11 cellular contexts compared by ENCODE assay signal in the genomic region with DNA sequence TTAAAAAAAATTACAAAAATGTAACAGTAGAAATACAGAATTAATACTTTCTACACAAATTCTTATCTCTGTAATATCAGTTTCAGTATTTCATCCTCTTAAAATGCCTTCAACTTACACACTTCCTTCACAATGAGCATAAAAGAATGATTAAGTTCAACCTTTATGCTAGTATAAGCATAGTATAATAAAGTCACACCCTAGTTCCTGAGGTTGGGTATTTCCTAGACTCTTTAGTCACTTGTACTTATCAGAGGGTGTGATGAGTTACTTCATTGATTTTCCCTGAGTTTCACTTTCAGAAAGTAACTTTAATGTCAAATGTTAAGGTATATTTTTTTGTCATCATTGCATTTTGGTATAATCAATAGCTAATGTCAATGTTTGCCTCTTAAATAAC.
A peak's percentile ranks its signal among the peaks of the same experiment; 100 is the strongest.
DNase-seq lines count a peak whose midpoint lies in the region; ATAC-seq and TF ChIP-seq lines count a peak whose summit lies in the region.
"Had no signal": no experiment of that assay in that cellular context is flagged by ENCODE, and none has a peak within 500 bp of the region (broad histone marks: within the 10 kb centered on the region; RNA-seq: fewer than 3 reads in every experiment).

No MANE protein-coding gene starts in this region.

- no peaks in the 10 kb centered on the region for H3K27me3 ChIP-seq in Loucy (ENCODE audit: insufficient read depth, low read length, poor library complexity, severe bottlenecking)
- no peaks in the 10 kb centered on the region for H3K27me3 ChIP-seq in right lobe of liver
- H3K27me3 ChIP-seq in osteoblast (ENCODE audit: insufficient read depth, low read length) = no peaks in the 10 kb centered on the region

- TF ChIP-seq CTCF in HEK293 (tag by site-specific recombination; IDR thresholded peaks at IDR 0.05) = no peak
- TF ChIP-seq CTCF in Loucy (conservative IDR thresholded peaks at IDR 0.05; ENCODE audit: low read length) = no peak
- no peak for TF ChIP-seq CTCF in right lobe of liver (IDR thresholded peaks at IDR 0.05)
- no peak for TF ChIP-seq CTCF in osteoblast (IDR thresholded peaks at IDR 0.05; ENCODE audit: extremely low read depth, low read depth, low read length)
- no peak for TF ChIP-seq CTCF in lower leg skin (IDR thresholded peaks at IDR 0.05)

- no peaks in the 10 kb centered on the region; the same call in 1 of the 2 replicates for H3F3A ChIP-seq in Loucy (ENCODE audit: low read depth)

- H3K79me2 ChIP-seq in Loucy (ENCODE audit: insufficient read depth, low read length) (no peaks in the 10 kb centered on the region), osteoblast (ENCODE audit: insufficient read depth, low read length) (no peaks in the 10 kb centered on the region)

- H3K27ac ChIP-seq in HEK293 (ENCODE audit: extremely low read depth, low read depth, low read length) (no peak overlapping the region), right lobe of liver (no peak overlapping the region), osteoblast (ENCODE audit: low read depth, low read length) (no peak overlapping the region)

- peaks cover 0 to 9% (median 0%) of the 10 kb centered on the region in 3 donors for H3K27me3 Mint-ChIP-seq in naive B cell

- no peaks in the 10 kb centered on the region for H3K36me3 ChIP-seq in HEK293 (ENCODE audit: control insufficient read depth in 2 of 2, insufficient read depth in 1 of 2, low read length in 2 of 2)
- H3K36me3 ChIP-seq in Loucy (ENCODE audit: insufficient read depth, low read length) = no peaks in the 10 kb centered on the region
- no peaks in the 10 kb centered on the region for H3K36me3 ChIP-seq in right lobe of liver
- H3K36me3 ChIP-seq in osteoblast (ENCODE audit: insufficient read depth, low read length) = no peaks in the 10 kb centered on the region

- H3K4me2 ChIP-seq in Loucy (ENCODE audit: low read depth, low read length, poor library complexity, severe bottlenecking) = peak overlapping the region; percentile 28
- H3K4me2 ChIP-seq in osteoblast (ENCODE audit: insufficient read depth, low read length) = no peak overlapping the region

- DNase-seq in naive B cell (peak; percentile 33), right lobe of liver (no peak), osteoblast (ENCODE audit: insufficient read length, low spot score, missing footprints) (no peak), lower leg skin (ENCODE audit: low spot score in 2 of 2) (no peak), erythroblast (lab: John Stamatoyannopoulos, UW) (no peak)
- DNase-seq: kidney, NCI-H1694 had no signal

- intact Hi-C loops in right lobe of liver (cut with DNase I) (no loop called here), lower leg skin (cut with DNase I; ENCODE audit: low total_unique reads) (no loop called here)

- H3K9me3 Mint-ChIP-seq in naive B cell = peaks cover 0 to 5% (median 0%) of the 10 kb centered on the region in 7 donors

- H4K20me1 ChIP-seq in Loucy (ENCODE audit: insufficient read depth, low read length, poor library complexity, severe bottlenecking) (no peaks in the 10 kb centered on the region), osteoblast (ENCODE audit: insufficient read depth, low read length) (no peaks in the 10 kb centered on the region)

- peaks cover 6 to 34% (median 17%) of the 10 kb centered on the region in 3 donors for H3K4me1 Mint-ChIP-seq in naive B cell

- ATAC-seq in GM18520 (IDR thresholded peaks at IDR 0.05; ENCODE audit: unreplicated experiment) = peak; percentile 99
- peak; percentile 98 to 99 for ATAC-seq in naive B cell (ENCODE audit: low read depth in 2 of 2)
- ATAC-seq in right lobe of liver = no peak
- ATAC-seq: SK-N-SH treated with all-trans-retinoic acid at 6 μM for 48 hours had no signal

- peaks cover 17% of the 10 kb centered on the region for H3K4me1 ChIP-seq in HEK293 (ENCODE audit: control insufficient read depth, insufficient read depth, low read length)
- peaks cover 43% of the 10 kb centered on the region for H3K4me1 ChIP-seq in Loucy (ENCODE audit: insufficient read depth, low read length, poor library complexity, severe bottlenecking)
- H3K4me1 ChIP-seq in right lobe of liver = peaks cover 0 to 6% (median 0%) of the 10 kb centered on the region in 4 donors
- no peaks in the 10 kb centered on the region for H3K4me1 ChIP-seq in osteoblast (ENCODE audit: insufficient read depth, low read length)

- peak overlapping the region in 1 of 8 donors; percentile 12 for H3K4me3 Mint-ChIP-seq in naive B cell

- TF ChIP-seq POLR2A in right lobe of liver (IDR thresholded peaks at IDR 0.05) = no peak
- no peak for TF ChIP-seq POLR2A in lower leg skin (IDR thresholded peaks at IDR 0.05)
- TF ChIP-seq POLR2A in erythroblast (IDR thresholded peaks at IDR 0.05; ENCODE audit: low read length) = no peak

- H3K9me3 ChIP-seq in HEK293 (ENCODE audit: control insufficient read depth, insufficient read depth, low read depth, low read length) (no peaks in the 10 kb centered on the region), Loucy (ENCODE audit: insufficient read depth, low read depth, low read length) (no peaks in the 10 kb centered on the region), right lobe of liver (no peaks in the 10 kb centered on the region), osteoblast (ENCODE audit: low read depth, low read length) (no peaks in the 10 kb centered on the region)

- H3K36me3 Mint-ChIP-seq in naive B cell = no peaks in the 10 kb centered on the region

- POLR2A ChIA-PET in HEK293 (lab: Yijun Ruan, JAX) = no interaction called here

- no peak overlapping the region for H3K9ac ChIP-seq in Loucy (ENCODE audit: low read depth, low read length, poor library complexity, severe bottlenecking)

- H3K4me3 ChIP-seq in HEK293 (ENCODE audit: low read depth, low read length) (no peak overlapping the region), Loucy (ENCODE audit: low read length, poor library complexity, severe bottlenecking) (no peak overlapping the region), right lobe of liver (no peak overlapping the region), osteoblast (ENCODE audit: insufficient read depth, low read length) (no peak overlapping the region), lower leg skin (ENCODE audit: low read depth, poor library complexity, severe bottlenecking) (no peak overlapping the region)

- no peaks in the 10 kb centered on the region for H3K9me2 ChIP-seq in Loucy (replicated peaks; ENCODE audit: low read depth, low read length)

- CTCF ChIA-PET in HEK293 (lab: Yijun Ruan, JAX) = interaction anchor here (0.6 to 1.0 kb wide), 2 partner anchors 10 to 283 kb away, joined by 3 read pairs; no protein-coding TSS in a partner anchor

- H3K27ac Mint-ChIP-seq in naive B cell = peak overlapping the region in 5 of 6 donors; percentile 66 to 95 (median 69)

- peak overlapping the region; percentile 69; the same call in 1 of the 2 replicates for H2AFZ ChIP-seq in Loucy (ENCODE audit: low read length)
- no peak overlapping the region for H2AFZ ChIP-seq in osteoblast (ENCODE audit: low read length)

TF ChIP-seq in HEK293, 187 proteins besides CTCF, POLR2A, EP300 and RAD21:
- TF ChIP-seq HOXD13 (CRISPR knock-in tag; IDR thresholded peaks at IDR 0.05; ENCODE audit: borderline replicate concordance) (no peak), ZXDB (tag by site-specific recombination; IDR thresholded peaks at IDR 0.05) (no peak), KLF9 (tag by site-specific recombination; IDR thresholded peaks at IDR 0.05; ENCODE audit: low read depth) (no peak), ZNF561 (tag by site-specific recombination; IDR thresholded peaks at IDR 0.05; ENCODE audit: borderline replicate concordance) (no peak), OSR2 (tag by site-specific recombination; IDR thresholded peaks at IDR 0.05) (no peak), PRDM1 (tag by site-specific recombination; IDR thresholded peaks at IDR 0.05) (peak; percentile 85), ZNF157 (tag by site-specific recombination; IDR thresholded peaks at IDR 0.05) (no peak), ZNF175 (tag by site-specific recombination; IDR thresholded peaks at IDR 0.05) (no peak), ZNF266 (tag by site-specific recombination; IDR thresholded peaks at IDR 0.05; ENCODE audit: low read depth) (no peak)
- TF ChIP-seq, protein P1, sequence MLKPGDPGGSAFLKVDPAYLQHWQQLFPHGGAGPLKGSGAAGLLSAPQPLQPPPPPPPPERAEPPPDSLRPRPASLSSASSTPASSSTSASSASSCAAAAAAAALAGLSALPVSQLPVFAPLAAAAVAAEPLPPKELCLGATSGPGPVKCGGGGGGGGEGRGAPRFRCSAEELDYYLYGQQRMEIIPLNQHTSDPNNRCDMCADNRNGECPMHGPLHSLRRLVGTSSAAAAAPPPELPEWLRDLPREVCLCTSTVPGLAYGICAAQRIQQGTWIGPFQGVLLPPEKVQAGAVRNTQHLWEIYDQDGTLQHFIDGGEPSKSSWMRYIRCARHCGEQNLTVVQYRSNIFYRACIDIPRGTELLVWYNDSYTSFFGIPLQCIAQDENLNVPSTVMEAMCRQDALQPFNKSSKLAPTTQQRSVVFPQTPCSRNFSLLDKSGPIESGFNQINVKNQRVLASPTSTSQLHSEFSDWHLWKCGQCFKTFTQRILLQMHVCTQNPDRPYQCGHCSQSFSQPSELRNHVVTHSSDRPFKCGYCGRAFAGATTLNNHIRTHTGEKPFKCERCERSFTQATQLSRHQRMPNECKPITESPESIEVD (tag by site-specific recombination; IDR thresholded peaks at IDR 0.05) = peak; percentile 54

Comparison
In these comparisons a context has a peak if more than half of its experiments do, and no peak if none do; other contexts are left out.
1. ATAC-seq: peak in GM18520 (single experiment) and naive B cell (2 of 2); none in right lobe of liver (0 of 4).